8 cellular contexts compared by ENCODE assay signal in genomic region chr4:119300072-119300387, GRCh38. TPM values are rescaled to one million over a fixed set of nuclear protein-coding genes. Genes with fewer than 3 reads are reported as not detected.
DNase-seq lines count a peak whose midpoint lies in the region; ATAC-seq and TF ChIP-seq lines count a peak whose summit lies in the region.

No MANE protein-coding gene starts in this region.

- no peak overlapping the region for H3K4ac ChIP-seq in mesendoderm (ENCODE audit: low read depth, low read length)

- peaks cover 3% of the 10 kb centered on the region for H3K4me1 ChIP-seq in RWPE2 (ENCODE audit: insufficient read depth, poor library complexity, severe bottlenecking)
- H3K4me1 ChIP-seq in mesendoderm (ENCODE audit: control insufficient read depth, low read depth, low read length): no peaks in the 10 kb centered on the region

- H4K5ac ChIP-seq in mesendoderm (ENCODE audit: low read length): no peak overlapping the region

- H3K27me3 ChIP-seq in RWPE2 (ENCODE audit: insufficient read depth, poor library complexity, severe bottlenecking): no peaks in the 10 kb centered on the region
- H3K27me3 ChIP-seq in mesendoderm (ENCODE audit: insufficient read depth, low read length, poor library complexity): no peaks in the 10 kb centered on the region

- H2BK15ac ChIP-seq in mesendoderm (replicated peaks; ENCODE audit: low read depth): no peak overlapping the region

- DNase-seq in RWPE2 (ENCODE audit: low spot score): no peak
- peak; percentile 47 to 51 for DNase-seq in dermis microvascular lymphatic vessel endothelial cell (ENCODE audit: low read depth in 2 of 2)
- DNase-seq in mesendoderm: no peak
- DNase-seq in superior temporal gyrus (ENCODE audit: extremely low spot score): peak; percentile 62
- DNase-seq in GM19240 (ENCODE audit: insufficient read length, low spot score): no peak
- no peak for DNase-seq in effector CD8-positive, alpha-beta T cell (lab: John Stamatoyannopoulos, UW)

- peak overlapping the region; percentile 83 for H3K27ac ChIP-seq in RWPE2 (ENCODE audit: poor library complexity, severe bottlenecking)
- H3K27ac ChIP-seq in mesendoderm (ENCODE audit: low read depth, low read length): peak overlapping the region; percentile 83

- H3K79me2 ChIP-seq in mesendoderm (ENCODE audit: control insufficient read depth, insufficient read depth, low read length): peaks cover 7% of the 10 kb centered on the region

- H3K4me3 ChIP-seq in GM08714 (ENCODE audit: low read length) (peak overlapping the region; percentile 98), RWPE2 (ENCODE audit: severe bottlenecking) (peak overlapping the region; percentile 56), mesendoderm (ENCODE audit: low read length) (peak overlapping the region; percentile 97)

- peak overlapping the region; percentile 52 for H3K18ac ChIP-seq in mesendoderm (ENCODE audit: low read length)

- TF ChIP-seq CTCF in RWPE2 (IDR thresholded peaks at IDR 0.05; ENCODE audit: poor library complexity, severe bottlenecking): no peak

- H2BK5ac ChIP-seq in mesendoderm (ENCODE audit: low read length): no peak overlapping the region

- H3K36me3 ChIP-seq in RWPE2 (ENCODE audit: low read depth) (peaks cover 35% of the 10 kb centered on the region), mesendoderm (ENCODE audit: control insufficient read depth, insufficient read depth, low read length) (no peaks in the 10 kb centered on the region)

- no peaks in the 10 kb centered on the region for H3K9me3 ChIP-seq in RWPE2 (ENCODE audit: severe bottlenecking)

- ATAC-seq in HG02623 (IDR thresholded peaks at IDR 0.05; ENCODE audit: unreplicated experiment): peak; percentile 10
- peak; percentile 39 for ATAC-seq in RWPE2 (ENCODE audit: low read depth)

- H3K9ac ChIP-seq in mesendoderm (ENCODE audit: low read length): peak overlapping the region; percentile 95

- peak overlapping the region; percentile 98 for H3K56ac ChIP-seq in mesendoderm (ENCODE audit: low read length)

- H4K8ac ChIP-seq in mesendoderm (ENCODE audit: low read depth, low read length): no peak overlapping the region

- H2BK120ac ChIP-seq in mesendoderm (ENCODE audit: low read depth, low read length): no peak overlapping the region

- H3K79me1 ChIP-seq in mesendoderm (ENCODE audit: low read length): peaks cover 9% of the 10 kb centered on the region

- no peak overlapping the region for H3K23ac ChIP-seq in mesendoderm (ENCODE audit: low read length)

- H3K4me2 ChIP-seq in mesendoderm (ENCODE audit: low read length): peak overlapping the region; percentile 98

- no CpG with 5 or more reads among the region's 9 CpGs for WGBS in mesendoderm (ENCODE audit: extremely low coverage, insufficient coverage, low lambda C conversion rate)

- peak overlapping the region; percentile 51 for H2AK5ac ChIP-seq in mesendoderm (ENCODE audit: low read length)

RNA-seq across cellular contexts. Expression of gene FABP2, which starts 21.9 kb away (rescaled TPM):
- total RNA-seq in dermis microvascular lymphatic vessel endothelial cell: not detected in 2 replicates
- not detected for polyA plus RNA-seq in mesendoderm (2013, experiment 1 of 2)
- polyA plus RNA-seq in mesendoderm (2013, experiment 2 of 2): not detected

Comparison
In these comparisons a context has a peak if more than half of its experiments do, and no peak if none do; other contexts are left out.
1. DNase-seq: peak in dermis microvascular lymphatic vessel endothelial cell (2 of 2) and superior temporal gyrus (single experiment); none in RWPE2 (single experiment), mesendoderm (single experiment), GM19240 (single experiment) and effector CD8-positive, alpha-beta T cell (single experiment).
2. Peak in every context shown above with its lines, with median percentiles within 50 percentile points of each other: H3K4me3 ChIP-seq.